8 cellular contexts compared by ENCODE assay signal in genomic region chr16:67530013-67530939, GRCh38. TPM values are rescaled to one million over a fixed set of nuclear protein-coding genes. Genes with fewer than 3 reads are reported as not detected.
DNase-seq lines count a peak whose midpoint lies in the region; ATAC-seq and TF ChIP-seq lines count a peak whose summit lies in the region.

No MANE protein-coding gene starts in this region.

- H3K4me3 ChIP-seq in HAP-1 (peak overlapping the region; percentile 74), epithelial cell of esophagus (ENCODE audit: low read length) (peak overlapping the region; percentile 57), thyroid gland (replicated peaks in 1 of 3) (peak overlapping the region; percentile 38 to 73 (median 70))

- H3K27ac ChIP-seq in thyroid gland = peak overlapping the region; percentile 72 to 88 (median 80)

- peak; percentile 72 for ATAC-seq in SK-N-SH treated with all-trans-retinoic acid at 6 μM for 48 hours
- ATAC-seq in GM21529 (IDR thresholded peaks at IDR 0.05; ENCODE audit: unreplicated experiment) = no peak
- ATAC-seq in GM19395 (IDR thresholded peaks at IDR 0.05; ENCODE audit: unreplicated experiment) = no peak

- H3K27me3 ChIP-seq in HAP-1 (ENCODE audit: low read depth) (no peaks in the 10 kb centered on the region), thyroid gland (no peaks in the 10 kb centered on the region)

- 7 to 13% methylated on average over 18 to 28 of the region's 48 CpGs for WGBS in thyroid gland, 2 donors

- H3K9me3 ChIP-seq in HAP-1 = no peaks in the 10 kb centered on the region
- H3K9me3 ChIP-seq in thyroid gland = no peaks in the 10 kb centered on the region

- H3K4me1 ChIP-seq in HAP-1 = peaks cover 8% of the 10 kb centered on the region
- peaks cover 31 to 39% of the 10 kb centered on the region in 2 donors for H3K4me1 ChIP-seq in thyroid gland

- in situ Hi-C loops in HAP-1 (cut with MboI; ENCODE audit: low sequenced_read_pairs) = no loop called here

- TF ChIP-seq CTCF in epithelial cell of esophagus (IDR thresholded peaks at IDR 0.05; ENCODE audit: insufficient read depth, low read depth, low read length, missing control alignments) (no peak), thyroid gland (IDR thresholded peaks at IDR 0.05) (no peak)

- 0 out of 2 replicates have a peak, but pooled peaks cover 3% of the 10 kb centered on the region for H3K36me3 ChIP-seq in HAP-1 (replicated peaks)
- no peaks in the 10 kb centered on the region for H3K36me3 ChIP-seq in thyroid gland

- peak; percentile 83 for DNase-seq in ELR (ENCODE audit: low read depth)
- peak in 1 of 2 experiments; percentile 49 for DNase-seq in HAP-1 (ENCODE audit: low spot score in 2 of 2)
- DNase-seq in epithelial cell of esophagus (ENCODE audit: low read depth) = no peak
- DNase-seq in mesenteric fat pad (ENCODE audit: low spot score) = peak; percentile 92
- DNase-seq in thyroid gland = peak; percentile 72

- peak; percentile 42 to 58 for TF ChIP-seq POLR2A in thyroid gland (IDR thresholded peaks at IDR 0.05)

- intact Hi-C loops in thyroid gland (cut with DNase I) = no loop called here

TF ChIP-seq in SK-N-SH treated with all-trans-retinoic acid at 6 μM for 48 hours, 23 proteins besides CTCF, POLR2A, EP300 and RAD21:
- TF ChIP-seq PPARA (CRISPR knock-in tag; IDR thresholded peaks at IDR 0.05; ENCODE audit: borderline replicate concordance) = no peak
- TF ChIP-seq PATZ1 (CRISPR knock-in tag; IDR thresholded peaks at IDR 0.05; ENCODE audit: borderline replicate concordance) = peak; percentile 77; the same call in 1 of the 2 replicates

RNA-seq across cellular contexts. Expression of gene RIPOR1, which starts 1.6 kb away (rescaled TPM):
- total RNA-seq in mesenteric fat pad (107 TPM), thyroid gland (10 to 100 TPM; 21.3 to 57.1 (median 41.2) TPM)

RNA-seq across cellular contexts. Expression of gene CTCF, which starts 32.0 kb away (rescaled TPM):
- 26.2 TPM for total RNA-seq in mesenteric fat pad
- total RNA-seq in thyroid gland = 10 to 100 TPM; 37.2 to 52.1 (median 47.2) TPM

RNA-seq across cellular contexts. Expression of gene AGRP, which starts 46.9 kb away (rescaled TPM):
- total RNA-seq in mesenteric fat pad (not detected), thyroid gland (not detected)

RNA-seq across cellular contexts. Expression of gene ATP6V0D1, which starts 49.3 kb away (rescaled TPM):
- total RNA-seq in mesenteric fat pad (89.5 TPM), thyroid gland (100 to 1,000 TPM; 110 to 238 (median 142) TPM)
